Comparison of ENCODE assay signal across 12 cellular contexts in the genomic region with DNA sequence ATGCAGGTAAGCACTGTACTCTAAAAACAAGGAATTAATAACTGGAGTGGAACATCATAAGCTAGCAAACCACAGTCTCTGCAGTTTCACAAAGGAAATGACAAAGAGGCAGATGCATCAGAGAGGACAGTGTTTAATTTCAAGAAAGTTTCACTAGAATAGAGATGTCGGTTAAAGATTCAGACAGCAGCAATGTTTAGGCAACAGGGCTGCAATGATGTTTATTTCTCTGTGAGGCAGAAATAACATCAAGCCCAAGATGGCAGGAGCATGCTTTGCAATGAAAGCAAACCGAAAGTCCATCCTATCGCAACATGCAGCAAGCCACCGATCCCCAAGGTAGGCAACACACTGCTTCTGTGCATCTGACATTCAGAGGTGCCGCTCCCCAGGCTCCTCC.
DNase-seq lines count a peak whose midpoint lies in the region; ATAC-seq and TF ChIP-seq lines count a peak whose summit lies in the region.
"Had no signal": no experiment of that assay in that cellular context is flagged by ENCODE, and none has a peak within 500 bp of the region (broad histone marks: within the 10 kb centered on the region; RNA-seq: fewer than 3 reads in every experiment).

No MANE protein-coding gene starts in this region.

- H3K36me3 ChIP-seq in spleen, result no peaks in the 10 kb centered on the region

- no peak overlapping the region for H3K4me3 ChIP-seq in spleen

- TF ChIP-seq CTCF in spleen (IDR thresholded peaks at IDR 0.05 in 8 of 11, conservative IDR thresholded peaks at IDR 0.05 in 3 of 11), result no peak

- TF ChIP-seq POLR2A in GM18505 (IDR thresholded peaks at IDR 0.05; ENCODE audit: borderline replicate concordance, extremely low read depth, insufficient read depth, insufficient read length) (no peak), spleen (IDR thresholded peaks at IDR 0.05) (no peak)

- intact Hi-C loops in spleen (cut with DNase I; ENCODE audit: low total_unique reads), result no loop called here

- peak overlapping the region; percentile 16 for H3K27ac ChIP-seq in caudate nucleus (ENCODE audit: low read depth, low read length)
- no peak overlapping the region for H3K27ac ChIP-seq in spleen

- no peaks in the 10 kb centered on the region for H3K9me3 ChIP-seq in spleen

- ATAC-seq in GM18505 (IDR thresholded peaks at IDR 0.05; ENCODE audit: unreplicated experiment) (peak; percentile 65), GM19468 (IDR thresholded peaks at IDR 0.05; ENCODE audit: extremely low read depth, unreplicated experiment) (peak; percentile 73), HG03108 (IDR thresholded peaks at IDR 0.05; ENCODE audit: unreplicated experiment) (peak; percentile 93)
- ATAC-seq: PC-3 had no signal

- DNase-seq in caudate nucleus (lab: John Stamatoyannopoulos, UW) (no peak), spleen (no peak), SK-N-DZ (ENCODE audit: low spot score) (no peak), NCI-H524 (lab: John Stamatoyannopoulos, UW) (no peak), activated T-cell treated with anti-CD3 and anti-CD28 coated beads for 4 hours (no peak)
- DNase-seq: anterior cingulate cortex, COR-L47, KG1, PC-3 had no signal

- H3K27me3 ChIP-seq in spleen (replicated peaks in 1 of 7), result no peaks in the 10 kb centered on the region

- WGBS in spleen, 5 donors, result 72 to 95% (median 75%) methylated on average over 5 of the region's 5 CpGs

- no peaks in the 10 kb centered on the region for H3K4me1 ChIP-seq in spleen
